In genomic region chr2:7427293-7428060, GRCh38 we compare ENCODE assay signal across 8 cellular contexts.
DNase-seq lines count a peak whose midpoint lies in the region; ATAC-seq and TF ChIP-seq lines count a peak whose summit lies in the region.

No MANE protein-coding gene starts in this region.

- H3K4me3 ChIP-seq in AG04449 (ENCODE audit: low read depth, low read length) (no peak overlapping the region), lung (no peak overlapping the region)

- no peaks in the 10 kb centered on the region for H3K9me3 ChIP-seq in lung (ENCODE audit: control insufficient read depth in 2 of 2, insufficient read depth in 1 of 2, low read length in 1 of 2)

- H3K36me3 ChIP-seq in lung (ENCODE audit: control insufficient read depth in 2 of 2, insufficient read depth in 2 of 2, low read length in 2 of 2): no peaks in the 10 kb centered on the region

- ATAC-seq in lung (ENCODE audit: insufficient read depth, low FRiP score): no peak
- ATAC-seq in HG02970 (IDR thresholded peaks at IDR 0.05; ENCODE audit: low FRiP score, unreplicated experiment): no peak

- DNase-seq in AG04449 (ENCODE audit: low read depth, low spot score): no peak
- DNase-seq in GM10266 (ENCODE audit: extremely low spot score): peak; percentile 64
- DNase-seq in NCI-H1105 treated with DMSO at 0.1 percent for 48 hours (lab: John Stamatoyannopoulos, UW): peak; percentile 84
- peak; percentile 69 to 87 for DNase-seq in SHP77 (lab: John Stamatoyannopoulos, UW)
- peak; percentile 57 for DNase-seq in dedifferentiated amniotic fluid mesenchymal stem cell (ENCODE audit: extremely low spot score)
- DNase-seq in lung (ENCODE audit: low spot score): no peak
- no peak for DNase-seq in activated naive CD4-positive, alpha-beta T cell (lab: John Stamatoyannopoulos, UW)

- 46 to 54% methylated on average over 8 of the region's 8 CpGs for WGBS in lung, 2 donors

- CTCF ChIA-PET in AG04449 (lab: Yijun Ruan, JAX): interaction anchor here (0.6 to 3.1 kb wide), 60 partner anchors 10 to 1343 kb away, joined by 3 to 18 read pairs (median 3); no protein-coding TSS in a partner anchor

- POLR2A ChIA-PET in AG04449 (lab: Yijun Ruan, JAX): interaction anchor here (1.1 to 1.6 kb wide), 2 partner anchors 1255 to 1257 kb away, joined by 7 to 8 read pairs; partner anchors contain the start of gene ID2

- no peaks in the 10 kb centered on the region for H3K27me3 ChIP-seq in lung (ENCODE audit: control insufficient read depth, insufficient read depth)

- H3K4me1 ChIP-seq in lung (ENCODE audit: control insufficient read depth in 2 of 2, insufficient read depth in 2 of 2, low read length in 2 of 2): peaks cover 0 to 6% of the 10 kb centered on the region in 2 donors

- TF ChIP-seq CTCF in AG04449 (IDR thresholded peaks at IDR 0.05; ENCODE audit: insufficient read depth, low read length, missing control alignments) (peak; percentile 46), GM10266 (IDR thresholded peaks at IDR 0.05; ENCODE audit: control insufficient read depth, insufficient read depth, low read depth, missing control alignments) (peak; percentile 65), lung (IDR thresholded peaks at IDR 0.05; ENCODE audit: control extremely low read depth, extremely low read depth) (peak; percentile 52)

- H3K27ac ChIP-seq in lung (ENCODE audit: low read depth in 1 of 2, low read length in 1 of 2): no peak overlapping the region

Comparison
In these comparisons a context has a peak if more than half of its experiments do, and no peak if none do; other contexts are left out.
1. DNase-seq: peak in GM10266 (single experiment), NCI-H1105 treated with DMSO at 0.1 percent for 48 hours (single experiment), SHP77 (2 of 2) and dedifferentiated amniotic fluid mesenchymal stem cell (single experiment); none in AG04449 (single experiment), lung (single experiment) and activated naive CD4-positive, alpha-beta T cell (0 of 4).
2. Peak in every context shown above with its lines, with median percentiles within 50 percentile points of each other: CTCF ChIP-seq.